ENCODE assay signal across 12 cellular contexts in the genomic region with DNA sequence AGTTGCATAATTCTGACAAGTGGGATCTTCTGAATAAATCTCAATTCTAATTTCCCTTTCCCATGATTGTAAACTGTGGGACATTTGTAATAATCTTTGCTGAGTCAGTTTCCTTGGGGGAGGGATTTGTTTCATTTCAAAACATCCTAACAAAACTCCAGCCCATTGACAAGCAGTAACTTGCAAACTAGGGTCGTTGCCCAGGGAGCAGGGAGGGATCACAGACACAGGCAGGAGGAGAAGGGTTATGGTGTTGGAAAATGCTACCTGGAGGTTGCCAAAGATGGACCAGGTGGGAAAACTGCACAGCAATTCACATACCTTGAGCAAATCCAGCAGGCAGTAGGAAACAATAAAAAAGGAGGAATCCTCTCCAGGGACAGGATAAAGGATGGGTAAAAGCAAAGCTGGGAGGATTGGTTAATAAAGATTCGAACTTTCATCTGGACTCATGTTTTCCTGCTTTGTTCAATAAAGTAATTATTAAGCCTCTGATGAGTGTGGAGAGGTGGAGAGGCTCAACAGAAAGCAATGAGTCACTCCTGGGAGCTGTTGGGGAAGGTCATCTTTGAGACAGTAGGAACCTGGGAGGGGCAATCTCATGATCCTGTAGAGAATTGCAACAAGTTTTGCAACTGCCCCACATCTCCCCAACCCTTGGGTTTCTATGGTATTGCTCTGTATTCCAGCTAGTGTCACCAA.
DNase-seq lines count a peak whose midpoint lies in the region; ATAC-seq, FAIRE-seq and TF ChIP-seq lines count a peak whose summit lies in the region.
"Had no signal": no experiment of that assay in that cellular context is flagged by ENCODE, and none has a peak within 500 bp of the region (broad histone marks: within the 10 kb centered on the region; RNA-seq: fewer than 3 reads in every experiment).

No MANE protein-coding gene starts in this region.

- peak overlapping the region in 2 of 3 experiments; percentile 1 to 6 for H3K4me3 ChIP-seq in keratinocyte (ENCODE audit: control insufficient read depth in 2 of 3, extremely low read depth in 1 of 3, insufficient read depth in 2 of 3, low read depth in 1 of 3, low read length in 3 of 3)
- no peak overlapping the region for H3K4me3 ChIP-seq in ascending aorta
- H3K4me3 ChIP-seq: cardiac muscle cell had no signal

- H4K20me1 ChIP-seq in keratinocyte (ENCODE audit: control insufficient read depth, extremely low read depth, insufficient read depth, low read length): no peaks in the 10 kb centered on the region

- H3K4me1 Mint-ChIP-seq in WTC11: peaks cover 34% of the 10 kb centered on the region

- no peaks in the 10 kb centered on the region for H3K27me3 ChIP-seq in keratinocyte (ENCODE audit: control insufficient read depth, extremely low read depth, insufficient read depth, low read length)
- H3K27me3 ChIP-seq in ascending aorta: no peaks in the 10 kb centered on the region
- H3K27me3 ChIP-seq: cardiac muscle cell had no signal

- no peak overlapping the region for H3K4me3 Mint-ChIP-seq in WTC11
- H3K4me3 Mint-ChIP-seq: neural crest cell had no signal

- H3K9me3 ChIP-seq in keratinocyte (ENCODE audit: control insufficient read depth, low read depth, low read length) (no peaks in the 10 kb centered on the region), ascending aorta (no peaks in the 10 kb centered on the region)

- FAIRE-seq in keratinocyte (lab: Jason Lieb, UNC): peak; percentile 91

- H3K27ac ChIP-seq in keratinocyte (ENCODE audit: control insufficient read depth, insufficient read depth, low read length): peak overlapping the region; percentile 92
- H3K27ac ChIP-seq in ascending aorta: no peak overlapping the region
- H3K27ac ChIP-seq: cardiac muscle cell had no signal

- POLR2A ChIA-PET in WTC11 (lab: Charles Lee): no interaction called here

- DNase-seq in A172 (ENCODE audit: low spot score) (peak; percentile 58), HS-5 (ENCODE audit: low read depth) (peak; percentile 36), WTC11 (ENCODE audit: low spot score) (no peak), keratinocyte (ENCODE audit: low read depth, low spot score) (no peak), ascending aorta (ENCODE audit: low spot score in 2 of 2) (no peak), cerebellar nuclear complex (lab: John Stamatoyannopoulos, UW) (no peak)
- DNase-seq: C1 segment of cervical spinal cord, T1000 had no signal

- no peaks in the 10 kb centered on the region for H3K79me2 ChIP-seq in keratinocyte (ENCODE audit: control insufficient read depth, insufficient read depth, low read length)

- peaks cover 4% of the 10 kb centered on the region for H3K9me3 Mint-ChIP-seq in WTC11

- CTCF ChIA-PET in WTC11 (lab: Charles Lee): no interaction called here

- dilution Hi-C loops in keratinocyte (cut with MboI; ENCODE audit: extremely low pct_ligation_motif_present, low sequenced_read_pairs): no loop called here

- peak overlapping the region; percentile 77 for H3K4me2 ChIP-seq in keratinocyte (ENCODE audit: control insufficient read depth, extremely low read depth, insufficient read depth, low read depth, low read length)

- ATAC-seq in WTC11 (peak; percentile 63), GM21367 (IDR thresholded peaks at IDR 0.05; ENCODE audit: unreplicated experiment) (no peak), GM18498 (IDR thresholded peaks at IDR 0.05; ENCODE audit: unreplicated experiment) (no peak)

- peak overlapping the region; percentile 6 for H2AFZ ChIP-seq in keratinocyte (ENCODE audit: control insufficient read depth, low read length)

- no peaks in the 10 kb centered on the region for H3K36me3 Mint-ChIP-seq in WTC11

- H3K27me3 Mint-ChIP-seq in WTC11 (ENCODE audit: low read depth): no peaks in the 10 kb centered on the region

- H3K9me1 ChIP-seq in keratinocyte (ENCODE audit: control insufficient read depth, extremely low read depth, insufficient read depth, low read length): no peaks in the 10 kb centered on the region

- H3K36me3 ChIP-seq in keratinocyte (ENCODE audit: control insufficient read depth in 2 of 2, extremely low read depth in 1 of 2, insufficient read depth in 2 of 2, low read length in 2 of 2): no peaks in the 10 kb centered on the region
- no peaks in the 10 kb centered on the region for H3K36me3 ChIP-seq in ascending aorta
- H3K36me3 ChIP-seq: cardiac muscle cell had no signal

- no peak overlapping the region; the same call in 1 of the 2 replicates for H3K27ac Mint-ChIP-seq in WTC11

- peaks cover 17% of the 10 kb centered on the region for H3K4me1 ChIP-seq in keratinocyte (ENCODE audit: control insufficient read depth, extremely low read depth, insufficient read depth, low read length)
- H3K4me1 ChIP-seq in ascending aorta: no peaks in the 10 kb centered on the region

- no peak for TF ChIP-seq CTCF in WTC11 (IDR thresholded peaks at IDR 0.05)
- no peak for TF ChIP-seq CTCF in keratinocyte (optimal IDR thresholded peaks at IDR 0.05 in 1 of 3, IDR thresholded peaks at IDR 0.05 in 1 of 3, conservative IDR thresholded peaks at IDR 0.05 in 1 of 3; ENCODE audit: extremely low read depth in 1 of 3, insufficient read depth in 2 of 3, low read length in 3 of 3)
- no peak for TF ChIP-seq CTCF in ascending aorta (IDR thresholded peaks at IDR 0.05)

- H3K9ac ChIP-seq in keratinocyte (ENCODE audit: control insufficient read depth, extremely low read depth, insufficient read depth, low read length): peak overlapping the region; percentile 64

- intact Hi-C loops in ascending aorta (cut with DNase I): no loop called here

TF ChIP-seq in WTC11, 78 proteins besides CTCF, POLR2A, EP300 and RAD21:
- TF ChIP-seq USF1 (CRISPR knock-in tag; IDR thresholded peaks at IDR 0.05): no peak
- TF ChIP-seq, protein P1, sequence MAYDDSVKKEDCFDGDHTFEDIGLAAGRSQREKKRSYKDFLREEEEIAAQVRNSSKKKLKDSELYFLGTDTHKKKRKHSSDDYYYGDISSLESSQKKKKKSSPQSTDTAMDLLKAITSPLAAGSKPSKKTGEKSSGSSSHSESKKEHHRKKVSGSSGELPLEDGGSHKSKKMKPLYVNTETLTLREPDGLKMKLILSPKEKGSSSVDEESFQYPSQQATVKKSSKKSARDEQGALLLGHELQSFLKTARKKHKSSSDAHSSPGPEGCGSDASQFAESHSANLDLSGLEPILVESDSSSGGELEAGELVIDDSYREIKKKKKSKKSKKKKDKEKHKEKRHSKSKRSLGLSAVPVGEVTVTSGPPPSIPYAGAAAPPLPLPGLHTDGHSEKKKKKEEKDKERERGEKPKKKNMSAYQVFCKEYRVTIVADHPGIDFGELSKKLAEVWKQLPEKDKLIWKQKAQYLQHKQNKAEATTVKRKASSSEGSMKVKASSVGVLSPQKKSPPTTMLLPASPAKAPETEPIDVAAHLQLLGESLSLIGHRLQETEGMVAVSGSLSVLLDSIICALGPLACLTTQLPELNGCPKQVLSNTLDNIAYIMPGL (CRISPR knock-in tag; IDR thresholded peaks at IDR 0.05): no peak
- TF ChIP-seq ATF6 (CRISPR knock-in tag; IDR thresholded peaks at IDR 0.05): no peak
- TF ChIP-seq, protein P2, sequence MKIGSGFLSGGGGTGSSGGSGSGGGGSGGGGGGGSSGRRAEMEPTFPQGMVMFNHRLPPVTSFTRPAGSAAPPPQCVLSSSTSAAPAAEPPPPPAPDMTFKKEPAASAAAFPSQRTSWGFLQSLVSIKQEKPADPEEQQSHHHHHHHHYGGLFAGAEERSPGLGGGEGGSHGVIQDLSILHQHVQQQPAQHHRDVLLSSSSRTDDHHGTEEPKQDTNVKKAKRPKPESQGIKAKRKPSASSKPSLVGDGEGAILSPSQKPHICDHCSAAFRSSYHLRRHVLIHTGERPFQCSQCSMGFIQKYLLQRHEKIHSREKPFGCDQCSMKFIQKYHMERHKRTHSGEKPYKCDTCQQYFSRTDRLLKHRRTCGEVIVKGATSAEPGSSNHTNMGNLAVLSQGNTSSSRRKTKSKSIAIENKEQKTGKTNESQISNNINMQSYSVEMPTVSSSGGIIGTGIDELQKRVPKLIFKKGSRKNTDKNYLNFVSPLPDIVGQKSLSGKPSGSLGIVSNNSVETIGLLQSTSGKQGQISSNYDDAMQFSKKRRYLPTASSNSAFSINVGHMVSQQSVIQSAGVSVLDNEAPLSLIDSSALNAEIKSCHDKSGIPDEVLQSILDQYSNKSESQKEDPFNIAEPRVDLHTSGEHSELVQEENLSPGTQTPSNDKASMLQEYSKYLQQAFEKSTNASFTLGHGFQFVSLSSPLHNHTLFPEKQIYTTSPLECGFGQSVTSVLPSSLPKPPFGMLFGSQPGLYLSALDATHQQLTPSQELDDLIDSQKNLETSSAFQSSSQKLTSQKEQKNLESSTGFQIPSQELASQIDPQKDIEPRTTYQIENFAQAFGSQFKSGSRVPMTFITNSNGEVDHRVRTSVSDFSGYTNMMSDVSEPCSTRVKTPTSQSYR (CRISPR knock-in tag; IDR thresholded peaks at IDR 0.05): no peak
- TF ChIP-seq GABPB1 (CRISPR knock-in tag; IDR thresholded peaks at IDR 0.05): no peak
- no peak for TF ChIP-seq NR2C2 (CRISPR knock-in tag; IDR thresholded peaks at IDR 0.05)
- no peak for TF ChIP-seq ZNF232 (CRISPR knock-in tag; IDR thresholded peaks at IDR 0.05)

Comparison
In these comparisons a context has a peak if more than half of its experiments do, and no peak if none do; other contexts are left out.
1. DNase-seq: peak in A172 (single experiment) and HS-5 (single experiment); none in WTC11 (single experiment), keratinocyte (single experiment), ascending aorta (0 of 2) and cerebellar nuclear complex (0 of 2).
2. H3K4me3 ChIP-seq: peak in keratinocyte (2 of 3); none in ascending aorta (0 of 2).